Comparison of ENCODE assay signal across 19 cellular contexts in the genomic region with DNA sequence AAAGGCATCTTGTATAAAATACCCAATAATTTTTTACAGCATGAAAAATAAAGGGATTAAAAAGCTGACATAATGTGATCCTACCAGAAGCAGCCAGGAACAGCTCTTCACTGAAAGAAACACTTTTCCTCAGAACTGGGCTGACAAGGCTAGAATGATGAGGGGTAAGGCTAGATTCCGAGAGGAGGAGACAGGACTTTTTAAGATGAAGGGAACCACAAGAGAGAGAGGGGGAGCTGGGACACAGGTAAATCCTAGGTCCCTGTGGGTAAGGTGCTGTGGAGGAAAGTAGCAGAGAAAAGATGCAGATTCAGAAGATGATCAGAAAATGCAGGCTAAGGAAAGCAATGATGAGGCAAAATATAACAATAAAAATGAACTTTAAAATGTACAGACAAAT. TPM values are rescaled to one million over a fixed set of nuclear protein-coding genes. Genes with fewer than 3 reads are reported as not detected.
DNase-seq lines count a peak whose midpoint lies in the region; ATAC-seq, FAIRE-seq and TF ChIP-seq lines count a peak whose summit lies in the region.
"Had no signal": no experiment of that assay in that cellular context is flagged by ENCODE, and none has a peak within 500 bp of the region (broad histone marks: within the 10 kb centered on the region; RNA-seq: fewer than 3 reads in every experiment).

No MANE protein-coding gene starts in this region.

- no peak overlapping the region for H3K4ac ChIP-seq in H9 (ENCODE audit: low read depth, low read length)
- no peak overlapping the region for H3K4ac ChIP-seq in neuronal stem cell (ENCODE audit: low read length)

- FAIRE-seq in A549 (lab: Jason Lieb, UNC) (peak; percentile 81), HepG2 (lab: Jason Lieb, UNC) (no peak)
- FAIRE-seq: GM12892, GM18507 had no signal

- TF ChIP-seq RAD21 in A549 (conservative IDR thresholded peaks at IDR 0.05 in 1 of 2, IDR thresholded peaks at IDR 0.05 in 1 of 2) = no peak
- TF ChIP-seq RAD21 in HepG2 (CRISPR knock-in tag; IDR thresholded peaks at IDR 0.05) = no peak

- H3K4me3 ChIP-seq in A549 (no peak overlapping the region), HepG2 (replicated peaks in 1 of 3; ENCODE audit: insufficient read depth in 1 of 3, low read depth in 2 of 3, low read length in 3 of 3) (no peak overlapping the region), neuronal stem cell (ENCODE audit: low read length in 2 of 2) (no peak overlapping the region)
- H3K4me3 ChIP-seq: BLaER1 treated with 17β-estradiol and CSF1 and Interleukin-3, amounts not matched to agents 10 nM and 100 nM; HAP-1 had no signal

- TF ChIP-seq POLR2A in A549 (IDR thresholded peaks at IDR 0.05; ENCODE audit: low read length) = no peak
- TF ChIP-seq POLR2A in HepG2 (IDR thresholded peaks at IDR 0.05; ENCODE audit: insufficient read depth in 1 of 2, low read depth in 2 of 2, low read length in 2 of 2) = no peak

- no peak overlapping the region for H4K8ac ChIP-seq in H9 (replicated peaks; ENCODE audit: insufficient read length, low read depth, low read length)
- H4K8ac ChIP-seq in neuronal stem cell (ENCODE audit: low read depth, low read length) = no peak overlapping the region

- DNase-seq in A549 (ENCODE audit: low read depth in 1 of 2, low spot score in 1 of 2) (no peak), H9 (no peak), WTC11 (ENCODE audit: low spot score) (no peak), naive B cell (no peak), HepG2 (ENCODE audit: low spot score) (no peak), HuH-7 (ENCODE audit: low spot score) (no peak), neuronal stem cell (ENCODE audit: low spot score) (no peak)
- DNase-seq: 8988T; CD8-positive, alpha-beta memory T cell; COR-L47; GOT3; KBM-7 had no signal

- no TSS peak for BruUV-seq in HepG2 (replicated peaks; lab: Mats Ljungman, UMichigan)

- H3K23ac ChIP-seq in H9 (ENCODE audit: insufficient read length, low read depth, low read length) (no peak overlapping the region), neuronal stem cell (ENCODE audit: low read depth, low read length, poor library complexity) (no peak overlapping the region)

- H3K79me1 ChIP-seq in H9 (ENCODE audit: insufficient read depth, low read depth, low read length, poor library complexity, severe bottlenecking) (no peaks in the 10 kb centered on the region), neuronal stem cell (ENCODE audit: low read depth, low read length) (no peaks in the 10 kb centered on the region)

- ATAC-seq in A549 (no peak), WTC11 (peak; percentile 58; the same call in 1 of the 2 replicates), naive B cell (ENCODE audit: low read depth in 2 of 2) (no peak), HepG2 (no peak), GM19463 (IDR thresholded peaks at IDR 0.05; ENCODE audit: unreplicated experiment) (no peak)

- H4K20me1 ChIP-seq in H9 (ENCODE audit: control insufficient read depth, insufficient read depth, insufficient read length) (no peaks in the 10 kb centered on the region), HepG2 (ENCODE audit: insufficient read depth, low read length) (no peaks in the 10 kb centered on the region)
- H4K20me1 ChIP-seq: BLaER1 treated with 17β-estradiol and CSF1 and Interleukin-3, amounts not matched to agents 10 nM and 100 nM had no signal

- no peak overlapping the region for H3K4me2 ChIP-seq in A549
- H3K4me2 ChIP-seq in H9 (ENCODE audit: insufficient read depth, insufficient read length, low read length) = no peak overlapping the region
- no peak overlapping the region for H3K4me2 ChIP-seq in HepG2 (ENCODE audit: low read depth, low read length)
- H3K4me2 ChIP-seq in neuronal stem cell (ENCODE audit: insufficient read depth, low read length, poor library complexity, severe bottlenecking) = no peak overlapping the region
- H3K4me2 ChIP-seq: BLaER1 treated with 17β-estradiol and CSF1 and Interleukin-3, amounts not matched to agents 10 nM and 100 nM had no signal

- no peak overlapping the region for H2BK12ac ChIP-seq in H9 (ENCODE audit: insufficient read length, low read depth, low read length)
- no peak overlapping the region for H2BK12ac ChIP-seq in neuronal stem cell (ENCODE audit: low read length)

- peak overlapping the region in 2 of 3 experiments; percentile 41 to 93; a peak in 2 of 7 replicates for H3K27ac Mint-ChIP-seq in H9
- H3K27ac Mint-ChIP-seq in WTC11 = no peak overlapping the region; the same call in 1 of the 2 replicates
- peak overlapping the region in 4 of 6 donors; percentile 58 to 92 (median 68) for H3K27ac Mint-ChIP-seq in naive B cell
- H3K27ac Mint-ChIP-seq: B cell had no signal

- TF ChIP-seq EP300 in A549 (IDR thresholded peaks at IDR 0.05) (no peak), HepG2 (IDR thresholded peaks at IDR 0.05; ENCODE audit: low read depth in 2 of 2, low read length in 2 of 2) (no peak), HepG2 (CRISPR knock-in tag; IDR thresholded peaks at IDR 0.05; ENCODE audit: borderline replicate concordance) (no peak)

- H3K9me3 ChIP-seq in A549 (no peaks in the 10 kb centered on the region), H9 (ENCODE audit: control insufficient read depth, low read depth, low read length) (no peaks in the 10 kb centered on the region), HepG2 (ENCODE audit: low read length) (no peaks in the 10 kb centered on the region), neuronal stem cell (replicated peaks in 1 of 2; ENCODE audit: control insufficient read depth in 2 of 2, insufficient read depth in 1 of 2, low read depth in 1 of 2, low read length in 2 of 2) (no peaks in the 10 kb centered on the region)
- H3K9me3 ChIP-seq: BLaER1 treated with 17β-estradiol and CSF1 and Interleukin-3, amounts not matched to agents 10 nM and 100 nM; HAP-1 had no signal

- H3K4me1 ChIP-seq in A549 = peaks cover 10% of the 10 kb centered on the region
- no peaks in the 10 kb centered on the region for H3K4me1 ChIP-seq in H9 (ENCODE audit: insufficient read depth, low read length)
- H3K4me1 ChIP-seq in HepG2 (ENCODE audit: insufficient read depth, low read length) = no peaks in the 10 kb centered on the region
- no peaks in the 10 kb centered on the region for H3K4me1 ChIP-seq in neuronal stem cell (ENCODE audit: control insufficient read depth in 2 of 2, insufficient read depth in 1 of 2, low read depth in 1 of 2, low read length in 2 of 2)
- H3K4me1 ChIP-seq: BLaER1 treated with 17β-estradiol and CSF1 and Interleukin-3, amounts not matched to agents 10 nM and 100 nM had no signal

- H3K27me3 Mint-ChIP-seq in H9 (ENCODE audit: low read depth) (no peaks in the 10 kb centered on the region), WTC11 (ENCODE audit: low read depth) (no peaks in the 10 kb centered on the region), naive B cell (no peaks in the 10 kb centered on the region)
- H3K27me3 Mint-ChIP-seq: B cell; CD8-positive, alpha-beta memory T cell; IgD-negative memory B cell had no signal

- TF ChIP-seq CTCF in A549 (IDR thresholded peaks at IDR 0.05) (no peak), H9 (conservative IDR thresholded peaks at IDR 0.05) (no peak), WTC11 (IDR thresholded peaks at IDR 0.05) (no peak), HepG2 (CRISPR knock-in tag; IDR thresholded peaks at IDR 0.05) (no peak)

- no peak overlapping the region for H2BK120ac ChIP-seq in H9 (ENCODE audit: low read depth, low read length, poor library complexity, severe bottlenecking)
- H2BK120ac ChIP-seq in neuronal stem cell (ENCODE audit: low read depth, low read length) = no peak overlapping the region

- CTCF ChIA-PET in A549 (lab: Yijun Ruan, JAX) = no interaction called here
- CTCF ChIA-PET in WTC11 (lab: Charles Lee) = interaction anchor here (1.2 kb wide), 1 partner anchor 15 kb away, joined by 6 read pairs; no protein-coding TSS in a partner anchor
- CTCF ChIA-PET in HepG2 (lab: Yijun Ruan, JAX; ENCODE audit: low intra/inter-chr PET ratio, low total read pairs) = no interaction called here

- no peak overlapping the region for H3K56ac ChIP-seq in H9 (ENCODE audit: insufficient read length, low read depth, low read length)

- no peak overlapping the region for H3K27ac ChIP-seq in A549
- H3K27ac ChIP-seq in H9 (ENCODE audit: insufficient read length, low read depth, low read length) = no peak overlapping the region
- no peak overlapping the region for H3K27ac ChIP-seq in HepG2 (ENCODE audit: extremely low read length, insufficient read depth, low read length)
- H3K27ac ChIP-seq in neuronal stem cell (replicated peaks; ENCODE audit: low read length) = no peak overlapping the region
- H3K27ac ChIP-seq: BLaER1 treated with 17β-estradiol and CSF1 and Interleukin-3, amounts not matched to agents 10 nM and 100 nM had no signal

- H3K36me3 ChIP-seq in HepG2 (replicated peaks in 1 of 2; ENCODE audit: control insufficient read depth in 1 of 2, insufficient read depth in 2 of 2, low read length in 2 of 2) = peaks cover 5% of the 10 kb centered on the region in 2 experiments; a peak in 4 of 5 replicates
- H3K36me3 ChIP-seq in neuronal stem cell (replicated peaks in 1 of 2; ENCODE audit: control insufficient read depth in 2 of 2, insufficient read depth in 2 of 2, low read length in 2 of 2) = peaks cover 4 to 64% of the 10 kb centered on the region in 2 donors

- H3K79me2 ChIP-seq in H9 (ENCODE audit: insufficient read depth, low read length) (no peaks in the 10 kb centered on the region), HepG2 (ENCODE audit: insufficient read depth, low read length) (no peaks in the 10 kb centered on the region)

- intact Hi-C loops in HepG2 (cut with micrococcal nuclease; ENCODE audit: unreplicated experiment) = no loop called here

- H4K91ac ChIP-seq in H9 (ENCODE audit: insufficient read length, low read depth, low read length) = no peak overlapping the region
- H4K91ac ChIP-seq in neuronal stem cell (ENCODE audit: low read depth, low read length, poor library complexity) = no peak overlapping the region

- WGBS in A549 (ENCODE audit: missing lambda C conversion rate) = 88% methylated on average over 1 of the region's 1 CpG
- no CpG with 5 or more reads among the region's 1 CpG for WGBS in H9 (ENCODE audit: extremely low coverage, insufficient read length, low lambda C conversion rate)
- 87% methylated on average over 1 of the region's 1 CpG for WGBS in HepG2 (ENCODE audit: low lambda C conversion rate)
- WGBS in neuronal stem cell (ENCODE audit: extremely low coverage in 2 of 2, insufficient read length in 2 of 2, insufficient replicate concordance in 1 of 2), 2 donors = no CpG with 5 or more reads among the region's 1 CpG

- no peak overlapping the region for H2BK20ac ChIP-seq in H9 (ENCODE audit: low read depth, low read length, poor library complexity, severe bottlenecking)

- in situ Hi-C loops in HepG2 (cut with HindIII; ENCODE audit: extremely low pct_ligation_motif_present, low pct_unique_long_range_greater_than_20kb) = no loop called here

- no peak overlapping the region for H3T11ph ChIP-seq in H9 (ENCODE audit: low read length)

- H2BK15ac ChIP-seq in H9 (ENCODE audit: low read depth, low read length) (no peak overlapping the region), neuronal stem cell (ENCODE audit: low read length) (no peak overlapping the region)

- H3K14ac ChIP-seq in H9 (ENCODE audit: insufficient read depth, low read length) = no peak overlapping the region
- no peak overlapping the region for H3K14ac ChIP-seq in neuronal stem cell (ENCODE audit: low read length)

- H3K36me3 Mint-ChIP-seq in H9 (ENCODE audit: insufficient read depth in 1 of 3, low read depth in 3 of 3) (peaks cover 4 to 13% (median 9%) of the 10 kb centered on the region in 3 experiments; a peak in 5 of 7 replicates), WTC11 (peaks cover 13% of the 10 kb centered on the region), naive B cell (peaks cover 5 to 15% of the 10 kb centered on the region in 2 donors)

- H3K23me2 ChIP-seq in H9 (ENCODE audit: insufficient read length, low read depth, low read length, poor library complexity, severe bottlenecking) = no peaks in the 10 kb centered on the region

- H3K4me1 Mint-ChIP-seq in H9 (peaks cover 0 to 3% of the 10 kb centered on the region in 2 experiments; a peak in 1 of 4 replicates), WTC11 (0 out of 2 replicates have a peak, but pooled peaks cover 6% of the 10 kb centered on the region), naive B cell (peaks cover 0 to 3% (median 0%) of the 10 kb centered on the region in 3 donors)

- H2AK5ac ChIP-seq in H9 (ENCODE audit: insufficient read length, low read length) = no peak overlapping the region
- H2AK5ac ChIP-seq in neuronal stem cell (ENCODE audit: low read depth, low read length) = no peak overlapping the region

- H4K5ac ChIP-seq in H9 (ENCODE audit: insufficient read length, low read depth, low read length) = no peak overlapping the region

- H3K27me3 ChIP-seq in H9 (ENCODE audit: insufficient read depth, low read length) = no peaks in the 10 kb centered on the region
- H3K27me3 ChIP-seq in HepG2 (ENCODE audit: control insufficient read depth in 1 of 2, insufficient read depth in 2 of 2, low read length in 2 of 2) = no peaks in the 10 kb centered on the region
- H3K27me3 ChIP-seq in neuronal stem cell (ENCODE audit: control insufficient read depth in 3 of 3, insufficient read depth in 3 of 3, low read depth in 1 of 3, low read length in 3 of 3) = no peaks in the 10 kb centered on the region
- H3K27me3 ChIP-seq: BLaER1 treated with 17β-estradiol and CSF1 and Interleukin-3, amounts not matched to agents 10 nM and 100 nM had no signal

- H3K9me3 Mint-ChIP-seq in H9 (no peaks in the 10 kb centered on the region), WTC11 (no peaks in the 10 kb centered on the region), naive B cell (no peaks in the 10 kb centered on the region)
- H3K9me3 Mint-ChIP-seq: CD8-positive, alpha-beta memory T cell; IgD-negative memory B cell had no signal

- H3K9ac ChIP-seq in H9 (ENCODE audit: extremely low read depth, insufficient read length, low read length) (no peak overlapping the region), HepG2 (ENCODE audit: insufficient read depth, low read depth, low read length) (no peak overlapping the region), neuronal stem cell (ENCODE audit: low read depth, low read length, poor library complexity) (no peak overlapping the region)
- H3K9ac ChIP-seq: BLaER1 treated with 17β-estradiol and CSF1 and Interleukin-3, amounts not matched to agents 10 nM and 100 nM had no signal

- H3K4me3 Mint-ChIP-seq in H9 (no peak overlapping the region), WTC11 (no peak overlapping the region), naive B cell (no peak overlapping the region)
- H3K4me3 Mint-ChIP-seq: B cell; CD8-positive, alpha-beta memory T cell; IgD-negative memory B cell had no signal

- POLR2A ChIA-PET in A549 (lab: Yijun Ruan, JAX) = no interaction called here
- POLR2A ChIA-PET in WTC11 (lab: Charles Lee) = no interaction called here
- POLR2A ChIA-PET in HepG2 (lab: Yijun Ruan, JAX) = no interaction called here

- H2AFZ ChIP-seq in H9 (ENCODE audit: low read length) (no peak overlapping the region), HepG2 (ENCODE audit: low read length) (no peak overlapping the region), neuronal stem cell (ENCODE audit: low read length) (no peak overlapping the region)

- H2BK5ac ChIP-seq in H9 (ENCODE audit: insufficient read length, low read length) (no peak overlapping the region), neuronal stem cell (ENCODE audit: low read length) (no peak overlapping the region)

- no peak overlapping the region for H3K18ac ChIP-seq in H9 (ENCODE audit: insufficient read length, low read depth, low read length)
- H3K18ac ChIP-seq in neuronal stem cell (ENCODE audit: low read length) = no peak overlapping the region

RNA-seq across cellular contexts. Expression of a gene that starts 29.5 kb away (rescaled TPM):
- polyA plus RNA-seq in A549 (2011; rRNA removed) = 35.2 and 39.7 TPM in 2 replicates
- 7.6 and 8.6 TPM in 2 replicates for polyA plus RNA-seq in A549 (2012; cell fraction: cytosol; rRNA removed)
- 7.1 and 9.7 TPM in 2 replicates for polyA plus RNA-seq in A549 (2012; cell fraction: nucleus; rRNA removed)
- polyA plus RNA-seq in A549 (2017; fragmentation: RNase III; extraction: RNeasy Plus Mini Kit Qiagen cat#74134 plus additional on column Dnase treatment) = 13.6 to 14.3 TPM (median 14.1 TPM) in 3 replicates
- polyA minus RNA-seq in A549 (2011; rRNA and poly(A)+ RNA removed) = 27.0 and 27.6 TPM in 2 replicates
- 35.4 and 36.9 TPM in 2 replicates for total RNA-seq in H9 (2021)
- 47.5 to 49.3 TPM (median 48.1 TPM) in 3 replicates for total RNA-seq in WTC11 (2021)
- 10 to 100 TPM in 4 of 6 donors, 1 to 10 TPM in 2; 5.4 to 23.5 (median 16.0) TPM for polyA plus RNA-seq in naive B cell (ENCODE audit: low read depth in 6 of 6)
- 14.6 and 24.2 TPM in 2 replicates for total RNA-seq in HepG2 (2016; rRNA removed; fragmentation: Illumina TruSeq; extraction: Trizol)
- total RNA-seq in HepG2 (2016; cell fraction: cytosol; rRNA removed; fragmentation: Illumina TruSeq; extraction: Trizol; ENCODE audit: low read depth) = 7.2 and 9.7 TPM in 2 replicates
- total RNA-seq in HepG2 (2016; cell fraction: insoluble cytoplasmic fraction; rRNA removed; fragmentation: Illumina TruSeq; extraction: Trizol) = 13.3 and 25.9 TPM in 2 replicates
- 12.3 and 12.9 TPM in 2 replicates for total RNA-seq in HepG2 (2016; cell fraction: membrane; rRNA removed; fragmentation: Illumina TruSeq; extraction: Trizol)
- total RNA-seq in HepG2 (2016; cell fraction: nucleus; rRNA removed; fragmentation: Illumina TruSeq; extraction: Trizol) = 23.8 and 28.1 TPM in 2 replicates
- polyA plus RNA-seq in HepG2 (2011; rRNA removed) = 11.1 and 12.6 TPM in 2 replicates
- 5.4 and 8.3 TPM in 2 replicates for polyA plus RNA-seq in HepG2 (2011; cell fraction: cytosol; rRNA removed)
- polyA plus RNA-seq in HepG2 (2011; cell fraction: nucleus; rRNA removed) = 11.0 and 11.7 TPM in 2 replicates
- 10.3 and 14.3 TPM in 2 replicates for polyA plus RNA-seq in HepG2 (2012)
- polyA plus RNA-seq in HepG2 (2016; cell fraction: cytosol; fragmentation: Illumina TruSeq; extraction: Trizol; ENCODE audit: low read depth) = 1.2 and 1.4 TPM in 2 replicates
- polyA plus RNA-seq in HepG2 (2016; cell fraction: insoluble cytoplasmic fraction; fragmentation: Illumina TruSeq; extraction: Trizol; ENCODE audit: low read depth) = 24.1 and 28.0 TPM in 2 replicates
- polyA plus RNA-seq in HepG2 (2016; cell fraction: membrane; fragmentation: Illumina TruSeq; extraction: Trizol; ENCODE audit: low read depth) = 6.2 and 6.6 TPM in 2 replicates
- polyA plus RNA-seq in HepG2 (2016; cell fraction: nucleus; fragmentation: Illumina TruSeq; extraction: Trizol; ENCODE audit: insufficient read depth, low read depth) = 31.5 and 34.4 TPM in 2 replicates
- 11.9 and 19.2 TPM in 2 replicates for polyA minus RNA-seq in HepG2 (2011; rRNA and poly(A)+ RNA removed; ENCODE audit: low replicate concordance)
- polyA minus RNA-seq in HepG2 (2011; cell fraction: cytosol; rRNA and poly(A)+ RNA removed) = 11.8 and 14.7 TPM in 2 replicates
- polyA minus RNA-seq in HepG2 (2011; cell fraction: nucleus; rRNA and poly(A)+ RNA removed) = 65.8 and 70.3 TPM in 2 replicates
- 29.8 TPM for polyA plus RNA-seq in neuronal stem cell (2013, experiment 1 of 2)
- polyA plus RNA-seq in neuronal stem cell (2013, experiment 2 of 2) = 29.3 TPM
